Comparison of ENCODE assay signal across 9 cellular contexts in genomic region chr1:198638894-198639319, GRCh38. TPM values are rescaled to one million over a fixed set of nuclear protein-coding genes. Genes with fewer than 3 reads are reported as not detected.
A peak's percentile ranks its signal among the peaks of the same experiment; 100 is the strongest.
DNase-seq lines count a peak whose midpoint lies in the region; ATAC-seq and TF ChIP-seq lines count a peak whose summit lies in the region.
"Had no signal": no experiment of that assay in that cellular context is flagged by ENCODE, and none has a peak within 500 bp of the region (broad histone marks: within the 10 kb centered on the region; RNA-seq: fewer than 3 reads in every experiment).

Gene PTPRC (plus strand): TSS chr1:198639040. CDS start chr1:198639269, 229 bp downstream.

- H3K27ac Mint-ChIP-seq in activated naive CD4-positive, alpha-beta T cell treated with anti-CD3 and anti-CD28 coated beads for 36 hours = peak within 1 kb of the TSS; percentile 100
- peak within 1 kb of the TSS; percentile 97 for H3K27ac Mint-ChIP-seq in T-helper 1 cell treated with Interleukin-12 subunit alpha and Interleukin-12 subunit beta and Interleukin-4 antibody, amounts not matched to agents 30 μg/mL and 1 μg/mL, for 36 hours

- TF ChIP-seq POLR2A in right lobe of liver (IDR thresholded peaks at IDR 0.05) = peak; percentile 61

- ATAC-seq in HG03064 (IDR thresholded peaks at IDR 0.05; ENCODE audit: low read depth, unreplicated experiment) (peak; percentile 71), right lobe of liver (peak; percentile 62 to 75 (median 68))

- peak within 1 kb of the TSS; percentile 44 to 61 (median 57) for H3K27ac ChIP-seq in right lobe of liver

- H3K27me3 Mint-ChIP-seq in activated naive CD4-positive, alpha-beta T cell treated with anti-CD3 and anti-CD28 coated beads for 36 hours (ENCODE audit: low read depth) = no peaks in the 10 kb centered on the region
- H3K27me3 Mint-ChIP-seq in T-helper 1 cell treated with Interleukin-12 subunit alpha and Interleukin-12 subunit beta and Interleukin-4 antibody, amounts not matched to agents 30 μg/mL and 1 μg/mL, for 36 hours (ENCODE audit: low read depth) = no peaks in the 10 kb centered on the region

- H3K36me3 Mint-ChIP-seq in activated naive CD4-positive, alpha-beta T cell treated with anti-CD3 and anti-CD28 coated beads for 36 hours (ENCODE audit: low read depth) = peaks cover 55% of the 10 kb centered on the region
- H3K36me3 Mint-ChIP-seq in T-helper 1 cell treated with Interleukin-12 subunit alpha and Interleukin-12 subunit beta and Interleukin-4 antibody, amounts not matched to agents 30 μg/mL and 1 μg/mL, for 36 hours (ENCODE audit: low read depth) = peaks cover 38% of the 10 kb centered on the region

- no peaks in the 10 kb centered on the region for H3K36me3 ChIP-seq in right lobe of liver

- H3K27me3 ChIP-seq in right lobe of liver = no peaks in the 10 kb centered on the region

- intact Hi-C loops in activated naive CD4-positive, alpha-beta T cell treated with anti-CD3 and anti-CD28 coated beads for 36 hours (cut with micrococcal nuclease) = no loop called here
- intact Hi-C loops in right lobe of liver (cut with DNase I) = no loop called here

- 24% methylated on average over 5 of the region's 5 CpGs for WGBS in right lobe of liver (ENCODE audit: insufficient coverage, low coverage, low lambda C conversion rate, missing lambda C conversion rate)

- peaks cover 55% of the 10 kb centered on the region for H3K4me1 Mint-ChIP-seq in activated naive CD4-positive, alpha-beta T cell treated with anti-CD3 and anti-CD28 coated beads for 36 hours (ENCODE audit: low read depth)
- peaks cover 50% of the 10 kb centered on the region for H3K4me1 Mint-ChIP-seq in T-helper 1 cell treated with Interleukin-12 subunit alpha and Interleukin-12 subunit beta and Interleukin-4 antibody, amounts not matched to agents 30 μg/mL and 1 μg/mL, for 36 hours (ENCODE audit: low read depth)
- H3K4me1 Mint-ChIP-seq: neural crest cell had no signal

- H3K4me3 ChIP-seq in right lobe of liver = peak within 1 kb of the TSS in 2 of 3 donors; percentile 9 to 23

- TF ChIP-seq CTCF in right lobe of liver (IDR thresholded peaks at IDR 0.05) = no peak

- no peaks in the 10 kb centered on the region for H3K4me1 ChIP-seq in right lobe of liver

- CTCF ChIA-PET in activated naive CD4-positive, alpha-beta T cell treated with anti-CD3 and anti-CD28 coated beads for 36 hours (lab: Charles Lee) = interaction anchor here (0.7 to 1.0 kb wide), 2 partner anchors 35 to 47 kb away, joined by 3 read pairs; no protein-coding TSS in a partner anchor

- no peaks in the 10 kb centered on the region for H3K9me3 Mint-ChIP-seq in activated naive CD4-positive, alpha-beta T cell treated with anti-CD3 and anti-CD28 coated beads for 36 hours
- peaks cover 8% of the 10 kb centered on the region for H3K9me3 Mint-ChIP-seq in T-helper 1 cell treated with Interleukin-12 subunit alpha and Interleukin-12 subunit beta and Interleukin-4 antibody, amounts not matched to agents 30 μg/mL and 1 μg/mL, for 36 hours
- H3K9me3 Mint-ChIP-seq: neural crest cell had no signal

- no peak for DNase-seq in activated naive CD4-positive, alpha-beta T cell treated with anti-CD3 and anti-CD28 coated beads for 36 hours
- no peak for DNase-seq in activated naive CD4-positive, alpha-beta T cell treated with Interleukin-2 at 50 U/mL for 16 hours
- DNase-seq in right lobe of liver = no peak
- DNase-seq in GM03348 (ENCODE audit: low spot score) = no peak
- DNase-seq in activated CD4-positive, alpha-beta T cell treated with anti-CD3 and anti-CD28 coated beads, Interleukin-2, amount 50 U/mL, for 4 hours = no peak
- no peak for DNase-seq in iPS-NIHi7 (ENCODE audit: extremely low spot score)

- peak within 1 kb of the TSS; percentile 92 for H3K4me3 Mint-ChIP-seq in activated naive CD4-positive, alpha-beta T cell treated with anti-CD3 and anti-CD28 coated beads for 36 hours
- H3K4me3 Mint-ChIP-seq in T-helper 1 cell treated with Interleukin-12 subunit alpha and Interleukin-12 subunit beta and Interleukin-4 antibody, amounts not matched to agents 30 μg/mL and 1 μg/mL, for 36 hours = peak within 1 kb of the TSS; percentile 95
- H3K4me3 Mint-ChIP-seq: neural crest cell had no signal

- H3K9me3 ChIP-seq in right lobe of liver = no peaks in the 10 kb centered on the region

RNA-seq across cellular contexts. Expression of gene PTPRC, which starts in this region (rescaled TPM):
- 100 to 1,000 TPM; 689 to 714 TPM for total RNA-seq in activated naive CD4-positive, alpha-beta T cell treated with anti-CD3 and anti-CD28 coated beads for 36 hours
- total RNA-seq in right lobe of liver = 10 to 100 TPM in 4 of 6 experiments, 1 to 10 TPM in 2; 5.1 to 55.7 (median 13.2) TPM
- total RNA-seq: neural crest cell had no signal

Comparison
In these comparisons a context has a peak if more than half of its experiments do, and no peak if none do; other contexts are left out.
1. RNA of gene PTPRC (total RNA-seq): 689 to 714 TPM in activated naive CD4-positive, alpha-beta T cell treated with anti-CD3 and anti-CD28 coated beads for 36 hours; 5.1 to 55.7 TPM in right lobe of liver; every median in the first group is over 10 times any median in the second.